18 cellular contexts compared by ENCODE assay signal in the genomic region with DNA sequence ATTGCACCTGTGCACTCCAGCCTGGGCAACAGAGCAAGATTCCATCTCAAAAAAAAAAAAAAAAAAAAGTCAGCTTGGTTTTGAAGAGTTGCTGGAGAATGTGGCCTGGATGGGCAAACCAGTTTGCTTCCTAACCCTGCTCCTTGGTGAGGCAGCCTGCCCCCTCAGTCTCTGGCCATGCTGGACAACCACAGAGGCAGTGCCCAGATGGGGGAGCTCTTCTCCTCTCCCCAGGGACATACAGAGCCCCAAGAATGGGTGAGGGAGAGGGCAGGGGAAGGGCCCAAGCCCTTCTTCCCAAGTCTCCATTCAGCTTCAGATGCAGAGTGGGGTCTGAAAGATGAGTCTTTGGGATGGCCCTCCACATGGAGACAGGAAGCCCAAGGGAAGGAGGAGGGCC. TPM values are rescaled to one million over a fixed set of nuclear protein-coding genes. Genes with fewer than 3 reads are reported as not detected.
A peak's percentile ranks its signal among the peaks of the same experiment; 100 is the strongest.
DNase-seq lines count a peak whose midpoint lies in the region; ATAC-seq, FAIRE-seq and TF ChIP-seq lines count a peak whose summit lies in the region.
"Had no signal": no experiment of that assay in that cellular context is flagged by ENCODE, and none has a peak within 500 bp of the region (broad histone marks: within the 10 kb centered on the region; RNA-seq: fewer than 3 reads in every experiment).

No MANE protein-coding gene starts in this region.

- H3K27ac ChIP-seq in keratinocyte (ENCODE audit: control insufficient read depth, insufficient read depth, low read length) (no peak overlapping the region), esophagus squamous epithelium (no peak overlapping the region)

- no peaks in the 10 kb centered on the region for H3K27me3 ChIP-seq in BJ (ENCODE audit: control insufficient read depth, insufficient read depth, low read length)
- no peaks in the 10 kb centered on the region for H3K27me3 ChIP-seq in keratinocyte (ENCODE audit: control insufficient read depth, extremely low read depth, insufficient read depth, low read length)
- no peaks in the 10 kb centered on the region for H3K27me3 ChIP-seq in esophagus squamous epithelium

- no peak for ATAC-seq in stimulated activated naive CD8-positive, alpha-beta T cell treated with anti-CD3 and anti-CD28 coated beads, Interleukin-15, Interleukin-2, amounts not matched to agents 100 U/mL and 50 U/mL, for 24 hours
- no peak for ATAC-seq in HG03139 (IDR thresholded peaks at IDR 0.05; ENCODE audit: unreplicated experiment)
- no peak for ATAC-seq in HG03565 (IDR thresholded peaks at IDR 0.05; ENCODE audit: unreplicated experiment)
- ATAC-seq: activated CD8-positive, alpha-beta T cell treated with anti-CD3 and anti-CD28 coated beads for 36 hours; left colon had no signal

- intact Hi-C loops in esophagus squamous epithelium (cut with DNase I): no loop called here

- FAIRE-seq in keratinocyte (lab: Jason Lieb, UNC): no peak

- H3K4me1 ChIP-seq in keratinocyte (ENCODE audit: control insufficient read depth, extremely low read depth, insufficient read depth, low read length) (no peaks in the 10 kb centered on the region), esophagus squamous epithelium (peaks cover 0 to 7% (median 0%) of the 10 kb centered on the region in 3 donors)

- H2AFZ ChIP-seq in keratinocyte (ENCODE audit: control insufficient read depth, low read length): no peak overlapping the region

- no peak overlapping the region for H3K9ac ChIP-seq in keratinocyte (ENCODE audit: control insufficient read depth, extremely low read depth, insufficient read depth, low read length)

- no peak for TF ChIP-seq POLR2A in esophagus squamous epithelium (IDR thresholded peaks at IDR 0.05)

- H4K20me1 ChIP-seq in keratinocyte (ENCODE audit: control insufficient read depth, extremely low read depth, insufficient read depth, low read length): peaks cover 3% of the 10 kb centered on the region

- no peak overlapping the region for H3K4me3 ChIP-seq in BJ (ENCODE audit: low read depth, low read length)
- H3K4me3 ChIP-seq in HFF-Myc (replicated peaks; ENCODE audit: low read depth, low read length): no peak overlapping the region
- no peak overlapping the region for H3K4me3 ChIP-seq in keratinocyte (ENCODE audit: control insufficient read depth in 2 of 3, extremely low read depth in 1 of 3, insufficient read depth in 2 of 3, low read depth in 1 of 3, low read length in 3 of 3)
- no peak overlapping the region for H3K4me3 ChIP-seq in esophagus squamous epithelium

- peaks cover 34% of the 10 kb centered on the region for H3K36me3 ChIP-seq in BJ (ENCODE audit: control insufficient read depth, insufficient read depth, low read length)
- peaks cover 48 to 54% of the 10 kb centered on the region in 2 experiments for H3K36me3 ChIP-seq in keratinocyte (ENCODE audit: control insufficient read depth in 2 of 2, extremely low read depth in 1 of 2, insufficient read depth in 2 of 2, low read length in 2 of 2)
- H3K36me3 ChIP-seq in esophagus squamous epithelium: peaks cover 0 to 68% (median 8%) of the 10 kb centered on the region in 3 donors

- POLR2A ChIA-PET in BJ (lab: Charles Lee): no interaction called here

- dilution Hi-C loops in keratinocyte (cut with MboI; ENCODE audit: extremely low pct_ligation_motif_present, low sequenced_read_pairs): no loop called here

- DNase-seq in BJ (ENCODE audit: low read depth) (no peak), HFF-Myc (ENCODE audit: extremely low read depth, low read depth) (no peak), cerebellar cortex (ENCODE audit: low spot score) (peak; percentile 28), keratinocyte (ENCODE audit: low read depth, low spot score) (no peak), esophagus squamous epithelium (lab: John Stamatoyannopoulos, UW) (no peak)
- no peak for DNase-seq in stimulated activated naive CD8-positive, alpha-beta T cell treated with anti-CD3 and anti-CD28 coated beads, Interleukin-15, Interleukin-2, amounts not matched to agents 100 U/mL and 50 U/mL, for 24 hours
- DNase-seq: activated CD4-positive, CD25-positive, alpha-beta regulatory T cell; activated CD8-positive, alpha-beta T cell treated with anti-CD3 and anti-CD28 coated beads for 36 hours; activated naive CD4-positive, alpha-beta T cell; activated T-cell treated with anti-CD3 and anti-CD28 coated beads, Interleukin-2, amount 50 U/mL, for 1 hour; CD4-positive, alpha-beta memory T cell; DMS79; hippocampal formation; left colon; stimulated activated CD4-positive, alpha-beta T cell treated with anti-CD3 and anti-CD28 coated beads, Interleukin-12 subunit alpha, Interleukin-12 subunit beta, amount 100 ng/mL, for 4 hours had no signal

- H3K79me2 ChIP-seq in keratinocyte (ENCODE audit: control insufficient read depth, insufficient read depth, low read length): peaks cover 3% of the 10 kb centered on the region

- H3K4me2 ChIP-seq in keratinocyte (ENCODE audit: control insufficient read depth, extremely low read depth, insufficient read depth, low read depth, low read length): no peak overlapping the region

- no peaks in the 10 kb centered on the region for H3K9me1 ChIP-seq in keratinocyte (ENCODE audit: control insufficient read depth, extremely low read depth, insufficient read depth, low read length)

- no peaks in the 10 kb centered on the region for H3K9me3 ChIP-seq in keratinocyte (ENCODE audit: control insufficient read depth, low read depth, low read length)
- H3K9me3 ChIP-seq in esophagus squamous epithelium: no peaks in the 10 kb centered on the region

- TF ChIP-seq CTCF in BJ (IDR thresholded peaks at IDR 0.05; ENCODE audit: insufficient read depth, low read depth, low read length) (peak; percentile 20; the same call in 1 of the 2 replicates), HFF-Myc (IDR thresholded peaks at IDR 0.05; ENCODE audit: low read depth, low read length, missing control alignments) (peak; percentile 12), keratinocyte (optimal IDR thresholded peaks at IDR 0.05 in 1 of 3, IDR thresholded peaks at IDR 0.05 in 1 of 3, conservative IDR thresholded peaks at IDR 0.05 in 1 of 3; ENCODE audit: extremely low read depth in 1 of 3, insufficient read depth in 2 of 3, low read length in 3 of 3) (peak in 2 of 3 experiments; percentile 16 to 33), esophagus squamous epithelium (IDR thresholded peaks at IDR 0.05) (peak in 1 of 6 experiments; percentile 13)

- CTCF ChIA-PET in BJ (lab: Yijun Ruan, JAX): interaction anchor here (0.7 to 2.6 kb wide), 6 partner anchors 10 to 428 kb away, joined by 3 to 9 read pairs (median 3); no protein-coding TSS in a partner anchor

RNA-seq across cellular contexts. Expression of gene CD276, which starts 27.9 kb away (rescaled TPM):
- polyA plus RNA-seq in BJ (2011; rRNA removed) (61.9 and 107 TPM in 2 replicates), keratinocyte (48.9 to 135 TPM (median 62.9 TPM) in 3 replicates)
- 28.8 and 45.3 TPM in 2 replicates for polyA minus RNA-seq in BJ (2011; rRNA and poly(A)+ RNA removed)
- 77.5 TPM for polyA plus RNA-seq in keratinocyte (2011; ENCODE audit: low read depth)
- 53.7 and 79.5 TPM in 2 replicates for polyA plus RNA-seq in keratinocyte (2011; cell fraction: cytosol; rRNA removed)
- polyA plus RNA-seq in keratinocyte (2011; cell fraction: nucleus; rRNA removed): 168 and 214 TPM in 2 replicates
- polyA plus RNA-seq in keratinocyte (2012; ENCODE audit: low replicate concordance): 49.3 and 162 TPM in 2 replicates
- polyA minus RNA-seq in keratinocyte: 74.5 to 299 TPM (median 92.7 TPM) in 3 replicates
- polyA minus RNA-seq in keratinocyte (2011; cell fraction: cytosol; rRNA and poly(A)+ RNA removed): 124 TPM
- 144 and 149 TPM in 2 replicates for polyA minus RNA-seq in keratinocyte (2011; cell fraction: nucleus; rRNA and poly(A)+ RNA removed)
- 10 to 100 TPM; 12.9 to 21.9 (median 19.1) TPM for total RNA-seq in esophagus squamous epithelium
- polyA plus RNA-seq: CD4-positive, alpha-beta memory T cell had no signal

RNA-seq across cellular contexts. Expression of gene INSYN1, which starts 41.0 kb away (rescaled TPM):
- polyA plus RNA-seq in BJ (2011; rRNA removed) (3.2 and 3.5 TPM in 2 replicates), keratinocyte (0.26 to 1.5 TPM (median 0.47 TPM) in 3 replicates)
- 2.2 and 2.4 TPM in 2 replicates for polyA minus RNA-seq in BJ (2011; rRNA and poly(A)+ RNA removed)
- 4.9 TPM for polyA plus RNA-seq in keratinocyte (2011; ENCODE audit: low read depth)
- polyA plus RNA-seq in keratinocyte (2011; cell fraction: cytosol; rRNA removed): 0.53 and 1.5 TPM in 2 replicates
- 1.1 and 1.4 TPM in 2 replicates for polyA plus RNA-seq in keratinocyte (2011; cell fraction: nucleus; rRNA removed)
- 0.31 and 5.3 TPM in 2 replicates for polyA plus RNA-seq in keratinocyte (2012; ENCODE audit: low replicate concordance)
- 0.45 to 2.1 TPM in 2 of 3 replicates, not detected in the other for polyA minus RNA-seq in keratinocyte
- polyA minus RNA-seq in keratinocyte (2011; cell fraction: cytosol; rRNA and poly(A)+ RNA removed): 2.7 TPM
- polyA minus RNA-seq in keratinocyte (2011; cell fraction: nucleus; rRNA and poly(A)+ RNA removed): 0.74 and 1.5 TPM in 2 replicates
- 10 to 100 TPM in 2 of 4 donors, 1 to 10 TPM in 1, under 1 TPM in 1; 0.38 to 20.9 (median 9.3) TPM for total RNA-seq in esophagus squamous epithelium
- total RNA-seq: activated CD8-positive, alpha-beta T cell treated with anti-CD3 and anti-CD28 coated beads for 36 hours; CD4-positive, alpha-beta memory T cell; mononuclear cell had no signal
- polyA plus RNA-seq: CD4-positive, alpha-beta memory T cell had no signal
